1 cellular context compared by ENCODE assay signal in genomic region chr17:42673885-42674754, GRCh38.
TF ChIP-seq lines count a peak whose summit lies in the region.

No MANE protein-coding gene starts in this region.

TF ChIP-seq in HepG2, 621 proteins besides CTCF, POLR2A, EP300 and RAD21 (continued from another document and continues in another):
- TF ChIP-seq AHDC1 (CRISPR knock-in tag; IDR thresholded peaks at IDR 0.05; ENCODE audit: borderline replicate concordance) (no peak), THAP7 (CRISPR knock-in tag; IDR thresholded peaks at IDR 0.05) (no peak), ZFP36L2 (CRISPR knock-in tag; IDR thresholded peaks at IDR 0.05) (no peak), HOXA7 (CRISPR knock-in tag; IDR thresholded peaks at IDR 0.05) (no peak), SMARCC2 (IDR thresholded peaks at IDR 0.05) (no peak), ZNF546 (CRISPR knock-in tag; conservative IDR thresholded peaks at IDR 0.05) (no peak), SETDB1 (CRISPR knock-in tag; IDR thresholded peaks at IDR 0.05; ENCODE audit: borderline replicate concordance) (no peak), SP4 (CRISPR knock-in tag; IDR thresholded peaks at IDR 0.05) (no peak), ZNF382 (CRISPR knock-in tag; IDR thresholded peaks at IDR 0.05; ENCODE audit: borderline replicate concordance) (no peak), ZEB1 (IDR thresholded peaks at IDR 0.05; ENCODE audit: insufficient replicate concordance, low read depth) (no peak), PATZ1 (CRISPR knock-in tag; IDR thresholded peaks at IDR 0.05) (peak; percentile 59), SMAD9 (CRISPR knock-in tag; IDR thresholded peaks at IDR 0.05) (no peak), SMAD3 (CRISPR knock-in tag; IDR thresholded peaks at IDR 0.05) (no peak), ZNF383 (CRISPR knock-in tag; IDR thresholded peaks at IDR 0.05; ENCODE audit: borderline replicate concordance) (no peak), HES4 (CRISPR knock-in tag; IDR thresholded peaks at IDR 0.05; ENCODE audit: borderline replicate concordance) (0 out of 2 replicates have a peak, but pooled peaks have one; percentile 45), KLF16 (CRISPR knock-in tag; IDR thresholded peaks at IDR 0.05) (no peak), XRCC5 (optimal IDR thresholded peaks at IDR 0.05; ENCODE audit: low read length) (peak; percentile 78), ZNF33B (CRISPR knock-in tag; IDR thresholded peaks at IDR 0.05) (no peak), NCOA5 (CRISPR knock-in tag; IDR thresholded peaks at IDR 0.05) (no peak), SP1 (IDR thresholded peaks at IDR 0.05) (no peak), SP1 (CRISPR knock-in tag; IDR thresholded peaks at IDR 0.05) (no peak), STAG1 (CRISPR knock-in tag; IDR thresholded peaks at IDR 0.05) (peak; percentile 14; the same call in 1 of the 2 replicates), ZNF3 (CRISPR knock-in tag; IDR thresholded peaks at IDR 0.05) (no peak), ZBTB7B (CRISPR knock-in tag; IDR thresholded peaks at IDR 0.05) (peak; percentile 64; the same call in 1 of the 2 replicates), MTA3 (CRISPR knock-in tag; IDR thresholded peaks at IDR 0.05) (no peak), ZFY (CRISPR knock-in tag; IDR thresholded peaks at IDR 0.05) (no peak), ZNF746 (CRISPR knock-in tag; IDR thresholded peaks at IDR 0.05) (no peak), ZNF572 (CRISPR knock-in tag; IDR thresholded peaks at IDR 0.05) (no peak), NRL (CRISPR knock-in tag; IDR thresholded peaks at IDR 0.05; ENCODE audit: borderline replicate concordance) (0 out of 2 replicates have a peak, but pooled peaks have one; percentile 58), MXD1 (CRISPR knock-in tag; IDR thresholded peaks at IDR 0.05) (peak; percentile 15; the same call in 1 of the 2 replicates), NONO (IDR thresholded peaks at IDR 0.05) (no peak), NONO (CRISPR knock-in tag; conservative IDR thresholded peaks at IDR 0.05) (no peak), CBFB (CRISPR knock-in tag; IDR thresholded peaks at IDR 0.05) (0 out of 2 replicates have a peak, but pooled peaks have one; percentile 53), GMEB1 (CRISPR knock-in tag; IDR thresholded peaks at IDR 0.05; ENCODE audit: borderline replicate concordance) (no peak), ZNF761 (CRISPR knock-in tag; conservative IDR thresholded peaks at IDR 0.05) (no peak), ZNF7 (CRISPR knock-in tag; IDR thresholded peaks at IDR 0.05) (no peak), IKZF1 (IDR thresholded peaks at IDR 0.05) (no peak), TRIM24 (CRISPR knock-in tag; IDR thresholded peaks at IDR 0.05) (no peak), PCBP2 (optimal IDR thresholded peaks at IDR 0.05; ENCODE audit: low read depth, low read length, poor library complexity, severe bottlenecking) (no peak), IRF2 (CRISPR knock-in tag; IDR thresholded peaks at IDR 0.05) (no peak), NFIB (CRISPR knock-in tag; IDR thresholded peaks at IDR 0.05; ENCODE audit: borderline replicate concordance) (no peak), PRPF4 (IDR thresholded peaks at IDR 0.05; ENCODE audit: low read depth, low read length, poor library complexity, severe bottlenecking) (no peak), SIN3A (IDR thresholded peaks at IDR 0.05; ENCODE audit: borderline replicate concordance, low read depth, low read length) (no peak), CENPT (CRISPR knock-in tag; IDR thresholded peaks at IDR 0.05; ENCODE audit: low read depth) (no peak), BORCS8-MEF2B (CRISPR knock-in tag; IDR thresholded peaks at IDR 0.05) (0 out of 2 replicates have a peak, but pooled peaks have one; percentile 25), ATF7 (IDR thresholded peaks at IDR 0.05) (no peak), ATF7 (CRISPR knock-in tag; IDR thresholded peaks at IDR 0.05) (no peak)
- TF ChIP-seq, protein P1, sequence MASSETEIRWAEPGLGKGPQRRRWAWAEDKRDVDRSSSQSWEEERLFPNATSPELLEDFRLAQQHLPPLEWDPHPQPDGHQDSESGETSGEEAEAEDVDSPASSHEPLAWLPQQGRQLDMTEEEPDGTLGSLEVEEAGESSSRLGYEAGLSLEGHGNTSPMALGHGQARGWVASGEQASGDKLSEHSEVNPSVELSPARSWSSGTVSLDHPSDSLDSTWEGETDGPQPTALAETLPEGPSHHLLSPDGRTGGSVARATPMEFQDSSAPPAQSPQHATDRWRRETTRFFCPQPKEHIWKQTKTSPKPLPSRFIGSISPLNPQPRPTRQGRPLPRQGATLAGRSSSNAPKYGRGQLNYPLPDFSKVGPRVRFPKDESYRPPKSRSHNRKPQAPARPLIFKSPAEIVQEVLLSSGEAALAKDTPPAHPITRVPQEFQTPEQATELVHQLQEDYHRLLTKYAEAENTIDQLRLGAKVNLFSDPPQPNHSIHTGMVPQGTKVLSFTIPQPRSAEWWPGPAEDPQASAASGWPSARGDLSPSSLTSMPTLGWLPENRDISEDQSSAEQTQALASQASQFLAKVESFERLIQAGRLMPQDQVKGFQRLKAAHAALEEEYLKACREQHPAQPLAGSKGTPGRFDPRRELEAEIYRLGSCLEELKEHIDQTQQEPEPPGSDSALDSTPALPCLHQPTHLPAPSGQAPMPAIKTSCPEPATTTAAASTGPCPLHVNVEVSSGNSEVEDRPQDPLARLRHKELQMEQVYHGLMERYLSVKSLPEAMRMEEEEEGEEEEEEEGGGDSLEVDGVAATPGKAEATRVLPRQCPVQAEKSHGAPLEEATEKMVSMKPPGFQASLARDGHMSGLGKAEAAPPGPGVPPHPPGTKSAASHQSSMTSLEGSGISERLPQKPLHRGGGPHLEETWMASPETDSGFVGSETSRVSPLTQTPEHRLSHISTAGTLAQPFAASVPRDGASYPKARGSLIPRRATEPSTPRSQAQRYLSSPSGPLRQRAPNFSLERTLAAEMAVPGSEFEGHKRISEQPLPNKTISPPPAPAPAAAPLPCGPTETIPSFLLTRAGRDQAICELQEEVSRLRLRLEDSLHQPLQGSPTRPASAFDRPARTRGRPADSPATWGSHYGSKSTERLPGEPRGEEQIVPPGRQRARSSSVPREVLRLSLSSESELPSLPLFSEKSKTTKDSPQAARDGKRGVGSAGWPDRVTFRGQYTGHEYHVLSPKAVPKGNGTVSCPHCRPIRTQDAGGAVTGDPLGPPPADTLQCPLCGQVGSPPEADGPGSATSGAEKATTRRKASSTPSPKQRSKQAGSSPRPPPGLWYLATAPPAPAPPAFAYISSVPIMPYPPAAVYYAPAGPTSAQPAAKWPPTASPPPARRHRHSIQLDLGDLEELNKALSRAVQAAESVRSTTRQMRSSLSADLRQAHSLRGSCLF (CRISPR knock-in tag; IDR thresholded peaks at IDR 0.05; ENCODE audit: borderline replicate concordance) = no peak
- TF ChIP-seq, protein P2, sequence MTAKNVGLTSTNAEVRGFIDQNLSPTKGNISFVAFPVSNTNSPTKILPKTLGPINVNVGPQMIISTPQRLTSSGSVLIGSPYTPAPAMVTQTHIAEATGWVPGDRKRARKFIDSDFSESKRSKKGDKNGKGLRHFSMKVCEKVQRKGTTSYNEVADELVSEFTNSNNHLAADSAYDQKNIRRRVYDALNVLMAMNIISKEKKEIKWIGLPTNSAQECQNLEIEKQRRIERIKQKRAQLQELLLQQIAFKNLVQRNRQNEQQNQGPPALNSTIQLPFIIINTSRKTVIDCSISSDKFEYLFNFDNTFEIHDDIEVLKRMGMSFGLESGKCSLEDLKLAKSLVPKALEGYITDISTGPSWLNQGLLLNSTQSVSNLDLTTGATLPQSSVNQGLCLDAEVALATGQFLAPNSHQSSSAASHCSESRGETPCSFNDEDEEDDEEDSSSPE (CRISPR knock-in tag; IDR thresholded peaks at IDR 0.05) = no peak
- TF ChIP-seq, protein P3, sequence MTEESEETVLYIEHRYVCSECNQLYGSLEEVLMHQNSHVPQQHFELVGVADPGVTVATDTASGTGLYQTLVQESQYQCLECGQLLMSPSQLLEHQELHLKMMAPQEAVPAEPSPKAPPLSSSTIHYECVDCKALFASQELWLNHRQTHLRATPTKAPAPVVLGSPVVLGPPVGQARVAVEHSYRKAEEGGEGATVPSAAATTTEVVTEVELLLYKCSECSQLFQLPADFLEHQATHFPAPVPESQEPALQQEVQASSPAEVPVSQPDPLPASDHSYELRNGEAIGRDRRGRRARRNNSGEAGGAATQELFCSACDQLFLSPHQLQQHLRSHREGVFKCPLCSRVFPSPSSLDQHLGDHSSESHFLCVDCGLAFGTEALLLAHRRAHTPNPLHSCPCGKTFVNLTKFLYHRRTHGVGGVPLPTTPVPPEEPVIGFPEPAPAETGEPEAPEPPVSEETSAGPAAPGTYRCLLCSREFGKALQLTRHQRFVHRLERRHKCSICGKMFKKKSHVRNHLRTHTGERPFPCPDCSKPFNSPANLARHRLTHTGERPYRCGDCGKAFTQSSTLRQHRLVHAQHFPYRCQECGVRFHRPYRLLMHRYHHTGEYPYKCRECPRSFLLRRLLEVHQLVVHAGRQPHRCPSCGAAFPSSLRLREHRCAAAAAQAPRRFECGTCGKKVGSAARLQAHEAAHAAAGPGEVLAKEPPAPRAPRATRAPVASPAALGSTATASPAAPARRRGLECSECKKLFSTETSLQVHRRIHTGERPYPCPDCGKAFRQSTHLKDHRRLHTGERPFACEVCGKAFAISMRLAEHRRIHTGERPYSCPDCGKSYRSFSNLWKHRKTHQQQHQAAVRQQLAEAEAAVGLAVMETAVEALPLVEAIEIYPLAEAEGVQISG (CRISPR knock-in tag; IDR thresholded peaks at IDR 0.05) = no peak
